In the genomic region with DNA sequence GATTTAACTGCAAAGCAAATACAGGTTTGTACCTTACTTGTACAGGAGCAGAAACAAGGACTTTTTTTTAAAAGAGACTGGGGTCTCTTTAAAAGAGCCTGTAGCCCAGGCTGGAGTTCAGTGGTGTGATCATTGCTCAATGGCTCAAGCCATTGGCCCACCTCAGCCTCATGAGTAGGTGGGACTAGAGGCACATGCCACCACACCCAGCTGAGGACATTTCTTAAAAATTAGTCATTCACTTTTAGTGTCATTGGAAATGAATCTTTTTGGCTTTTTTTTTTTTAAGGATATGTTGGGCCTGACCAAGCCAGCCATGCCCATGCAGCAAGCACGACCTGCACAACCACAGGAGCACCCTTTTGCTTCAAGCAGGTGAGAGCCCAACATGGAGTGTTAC, we compare ENCODE assay signal across 2 cellular contexts.
TF ChIP-seq lines count a peak whose summit lies in the region.

No MANE protein-coding gene starts in this region.

TF ChIP-seq in SK-N-SH treated with all-trans-retinoic acid at 6 μM for 48 hours, 23 proteins besides CTCF, POLR2A, EP300 and RAD21 (continued from another document):
- TF ChIP-seq, protein P1, sequence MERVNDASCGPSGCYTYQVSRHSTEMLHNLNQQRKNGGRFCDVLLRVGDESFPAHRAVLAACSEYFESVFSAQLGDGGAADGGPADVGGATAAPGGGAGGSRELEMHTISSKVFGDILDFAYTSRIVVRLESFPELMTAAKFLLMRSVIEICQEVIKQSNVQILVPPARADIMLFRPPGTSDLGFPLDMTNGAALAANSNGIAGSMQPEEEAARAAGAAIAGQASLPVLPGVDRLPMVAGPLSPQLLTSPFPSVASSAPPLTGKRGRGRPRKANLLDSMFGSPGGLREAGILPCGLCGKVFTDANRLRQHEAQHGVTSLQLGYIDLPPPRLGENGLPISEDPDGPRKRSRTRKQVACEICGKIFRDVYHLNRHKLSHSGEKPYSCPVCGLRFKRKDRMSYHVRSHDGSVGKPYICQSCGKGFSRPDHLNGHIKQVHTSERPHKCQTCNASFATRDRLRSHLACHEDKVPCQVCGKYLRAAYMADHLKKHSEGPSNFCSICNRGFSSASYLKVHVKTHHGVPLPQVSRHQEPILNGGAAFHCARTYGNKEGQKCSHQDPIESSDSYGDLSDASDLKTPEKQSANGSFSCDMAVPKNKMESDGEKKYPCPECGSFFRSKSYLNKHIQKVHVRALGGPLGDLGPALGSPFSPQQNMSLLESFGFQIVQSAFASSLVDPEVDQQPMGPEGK (CRISPR knock-in tag; IDR thresholded peaks at IDR 0.05; ENCODE audit: borderline replicate concordance) = no peak
- TF ChIP-seq, protein P2, sequence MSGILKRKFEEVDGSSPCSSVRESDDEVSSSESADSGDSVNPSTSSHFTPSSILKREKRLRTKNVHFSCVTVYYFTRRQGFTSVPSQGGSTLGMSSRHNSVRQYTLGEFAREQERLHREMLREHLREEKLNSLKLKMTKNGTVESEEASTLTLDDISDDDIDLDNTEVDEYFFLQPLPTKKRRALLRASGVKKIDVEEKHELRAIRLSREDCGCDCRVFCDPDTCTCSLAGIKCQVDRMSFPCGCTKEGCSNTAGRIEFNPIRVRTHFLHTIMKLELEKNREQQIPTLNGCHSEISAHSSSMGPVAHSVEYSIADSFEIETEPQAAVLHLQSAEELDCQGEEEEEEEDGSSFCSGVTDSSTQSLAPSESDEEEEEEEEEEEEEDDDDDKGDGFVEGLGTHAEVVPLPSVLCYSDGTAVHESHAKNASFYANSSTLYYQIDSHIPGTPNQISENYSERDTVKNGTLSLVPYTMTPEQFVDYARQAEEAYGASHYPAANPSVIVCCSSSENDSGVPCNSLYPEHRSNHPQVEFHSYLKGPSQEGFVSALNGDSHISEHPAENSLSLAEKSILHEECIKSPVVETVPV (CRISPR knock-in tag; IDR thresholded peaks at IDR 0.05) = no peak
- TF ChIP-seq ZC3H10 (CRISPR knock-in tag; IDR thresholded peaks at IDR 0.05) (no peak), ZFP3 (CRISPR knock-in tag; IDR thresholded peaks at IDR 0.05) (no peak)
TF ChIP-seq in SK-N-SH treated with all-trans-retinoic acid at 6 μM for 48 hours: peak in this region for 0.

TF ChIP-seq in SK-N-SH, 30 proteins besides CTCF, POLR2A, EP300 and RAD21 (continued from another document):
- TF ChIP-seq, protein P3, sequence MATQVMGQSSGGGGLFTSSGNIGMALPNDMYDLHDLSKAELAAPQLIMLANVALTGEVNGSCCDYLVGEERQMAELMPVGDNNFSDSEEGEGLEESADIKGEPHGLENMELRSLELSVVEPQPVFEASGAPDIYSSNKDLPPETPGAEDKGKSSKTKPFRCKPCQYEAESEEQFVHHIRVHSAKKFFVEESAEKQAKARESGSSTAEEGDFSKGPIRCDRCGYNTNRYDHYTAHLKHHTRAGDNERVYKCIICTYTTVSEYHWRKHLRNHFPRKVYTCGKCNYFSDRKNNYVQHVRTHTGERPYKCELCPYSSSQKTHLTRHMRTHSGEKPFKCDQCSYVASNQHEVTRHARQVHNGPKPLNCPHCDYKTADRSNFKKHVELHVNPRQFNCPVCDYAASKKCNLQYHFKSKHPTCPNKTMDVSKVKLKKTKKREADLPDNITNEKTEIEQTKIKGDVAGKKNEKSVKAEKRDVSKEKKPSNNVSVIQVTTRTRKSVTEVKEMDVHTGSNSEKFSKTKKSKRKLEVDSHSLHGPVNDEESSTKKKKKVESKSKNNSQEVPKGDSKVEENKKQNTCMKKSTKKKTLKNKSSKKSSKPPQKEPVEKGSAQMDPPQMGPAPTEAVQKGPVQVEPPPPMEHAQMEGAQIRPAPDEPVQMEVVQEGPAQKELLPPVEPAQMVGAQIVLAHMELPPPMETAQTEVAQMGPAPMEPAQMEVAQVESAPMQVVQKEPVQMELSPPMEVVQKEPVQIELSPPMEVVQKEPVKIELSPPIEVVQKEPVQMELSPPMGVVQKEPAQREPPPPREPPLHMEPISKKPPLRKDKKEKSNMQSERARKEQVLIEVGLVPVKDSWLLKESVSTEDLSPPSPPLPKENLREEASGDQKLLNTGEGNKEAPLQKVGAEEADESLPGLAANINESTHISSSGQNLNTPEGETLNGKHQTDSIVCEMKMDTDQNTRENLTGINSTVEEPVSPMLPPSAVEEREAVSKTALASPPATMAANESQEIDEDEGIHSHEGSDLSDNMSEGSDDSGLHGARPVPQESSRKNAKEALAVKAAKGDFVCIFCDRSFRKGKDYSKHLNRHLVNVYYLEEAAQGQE (IDR thresholded peaks at IDR 0.05; ENCODE audit: low read depth, low read length) = no peak
- TF ChIP-seq, protein P4, sequence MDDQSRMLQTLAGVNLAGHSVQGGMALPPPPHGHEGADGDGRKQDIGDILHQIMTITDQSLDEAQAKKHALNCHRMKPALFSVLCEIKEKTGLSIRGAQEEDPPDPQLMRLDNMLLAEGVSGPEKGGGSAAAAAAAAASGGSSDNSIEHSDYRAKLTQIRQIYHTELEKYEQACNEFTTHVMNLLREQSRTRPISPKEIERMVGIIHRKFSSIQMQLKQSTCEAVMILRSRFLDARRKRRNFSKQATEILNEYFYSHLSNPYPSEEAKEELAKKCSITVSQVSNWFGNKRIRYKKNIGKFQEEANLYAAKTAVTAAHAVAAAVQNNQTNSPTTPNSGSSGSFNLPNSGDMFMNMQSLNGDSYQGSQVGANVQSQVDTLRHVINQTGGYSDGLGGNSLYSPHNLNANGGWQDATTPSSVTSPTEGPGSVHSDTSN (IDR thresholded peaks at IDR 0.05) = no peak
- no peak for TF ChIP-seq GABPA (IDR thresholded peaks at IDR 0.05; ENCODE audit: low read depth)
